Comparison of ENCODE assay signal across 1 cellular context in the genomic region with DNA sequence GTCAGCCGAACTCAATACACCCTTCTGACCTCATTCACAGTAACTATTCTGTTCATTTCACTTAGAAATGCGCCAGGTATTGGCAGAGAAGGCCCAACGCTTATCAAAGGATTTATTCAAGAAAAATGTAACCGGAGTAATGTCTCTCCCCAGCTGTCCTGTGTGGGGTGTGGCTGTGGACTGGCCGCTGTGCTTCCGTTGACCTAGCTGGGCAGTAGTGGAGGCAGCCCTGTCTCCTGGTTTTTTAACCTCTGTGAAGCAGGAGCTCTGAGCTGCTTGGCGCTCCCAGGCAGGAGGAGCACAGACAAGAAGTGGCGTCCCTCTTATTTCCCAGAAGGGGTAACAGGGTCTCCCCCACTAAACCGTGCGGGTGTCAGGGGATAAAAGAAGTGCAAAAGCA.
TF ChIP-seq lines count a peak whose summit lies in the region.

No MANE protein-coding gene starts in this region.

TF ChIP-seq in IMR-90, 13 proteins besides CTCF, POLR2A, EP300 and RAD21 (continued from another document):
- TF ChIP-seq RFX5 (IDR thresholded peaks at IDR 0.05; ENCODE audit: low read depth, low read length): no peak
- TF ChIP-seq BHLHE40 (IDR thresholded peaks at IDR 0.05; ENCODE audit: low read depth, low read length): no peak
- TF ChIP-seq MAFK (IDR thresholded peaks at IDR 0.05; ENCODE audit: low read depth, low read length): no peak
- TF ChIP-seq CEBPB (IDR thresholded peaks at IDR 0.05; ENCODE audit: low read depth, low read length): no peak
- TF ChIP-seq MXI1 (IDR thresholded peaks at IDR 0.05; ENCODE audit: borderline replicate concordance, low read depth, low read length): no peak
- no peak for TF ChIP-seq NFE2L2 (IDR thresholded peaks at IDR 0.05; ENCODE audit: low read depth, low read length)
- TF ChIP-seq MAZ (IDR thresholded peaks at IDR 0.05; ENCODE audit: borderline replicate concordance, low read depth, low read length): no peak
- no peak for TF ChIP-seq RCOR1 (IDR thresholded peaks at IDR 0.05; ENCODE audit: insufficient replicate concordance, low read length)
- TF ChIP-seq FOS (IDR thresholded peaks at IDR 0.05; ENCODE audit: low read depth, low read length): no peak
- TF ChIP-seq, protein P1, sequence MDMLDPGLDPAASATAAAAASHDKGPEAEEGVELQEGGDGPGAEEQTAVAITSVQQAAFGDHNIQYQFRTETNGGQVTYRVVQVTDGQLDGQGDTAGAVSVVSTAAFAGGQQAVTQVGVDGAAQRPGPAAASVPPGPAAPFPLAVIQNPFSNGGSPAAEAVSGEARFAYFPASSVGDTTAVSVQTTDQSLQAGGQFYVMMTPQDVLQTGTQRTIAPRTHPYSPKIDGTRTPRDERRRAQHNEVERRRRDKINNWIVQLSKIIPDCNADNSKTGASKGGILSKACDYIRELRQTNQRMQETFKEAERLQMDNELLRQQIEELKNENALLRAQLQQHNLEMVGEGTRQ (IDR thresholded peaks at IDR 0.05; ENCODE audit: low read depth, low read length): no peak
